ENCODE assay signal across 24 cellular contexts in the genomic region with DNA sequence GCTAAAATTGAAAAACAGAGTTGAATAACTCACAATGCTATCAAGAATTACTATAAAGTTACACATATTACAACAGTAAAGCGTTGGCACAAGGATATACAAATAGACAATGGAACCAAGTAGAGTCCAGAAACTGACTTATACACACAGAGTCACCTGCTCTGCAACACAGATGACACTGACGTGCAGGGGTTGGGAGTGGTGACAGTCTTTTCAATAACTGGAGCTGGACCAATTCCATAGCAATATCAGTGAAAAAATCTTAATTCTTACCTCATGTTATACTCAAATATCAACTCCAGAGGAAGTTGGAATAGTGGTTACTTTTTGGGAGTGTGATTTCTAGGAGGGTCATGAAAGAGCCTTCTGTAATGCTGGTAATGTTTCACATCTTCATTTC.
"Had no signal": no experiment of that assay in that cellular context is flagged by ENCODE, and none has a peak within 500 bp of the region (broad histone marks: within the 10 kb centered on the region; RNA-seq: fewer than 3 reads in every experiment).

No MANE protein-coding gene starts in this region.

- H2AFZ ChIP-seq: hepatocyte had no signal

- H3K4me2 ChIP-seq: hepatocyte had no signal

- H3K4me3 ChIP-seq: colonic mucosa, coronary artery, dorsolateral prefrontal cortex, esophagus squamous epithelium, gastrocnemius medialis, gastroesophageal sphincter, heart left ventricle, heart right ventricle, hepatocyte had no signal

- H3K4me1 ChIP-seq: colonic mucosa, esophagus squamous epithelium, foreskin keratinocyte, gastrocnemius medialis, gastroesophageal sphincter, heart left ventricle, heart right ventricle had no signal

- H3K79me2 ChIP-seq: hepatocyte had no signal

- H3K9me3 ChIP-seq: colonic mucosa, gastrocnemius medialis had no signal

- H3K27ac ChIP-seq: colonic mucosa, coronary artery, dorsolateral prefrontal cortex, epithelial cell of prostate, esophagus squamous epithelium, foreskin keratinocyte, gastrocnemius medialis, gastroesophageal sphincter, heart left ventricle, heart right ventricle, hepatocyte had no signal

- ATAC-seq: effector memory CD8-positive, alpha-beta T cell; esophagus mucosa; foreskin keratinocyte; gastrocnemius medialis; gastroesophageal sphincter; heart left ventricle; heart right ventricle had no signal

- H3K27me3 ChIP-seq: colonic mucosa, esophagus squamous epithelium, foreskin keratinocyte, gastrocnemius medialis, gastroesophageal sphincter, heart left ventricle, heart right ventricle, hepatocyte had no signal

- DNase-seq: colonic mucosa; cortex of kidney; dermis blood vessel endothelial cell; dorsolateral prefrontal cortex; effector CD4-positive, alpha-beta T cell; effector CD8-positive, alpha-beta T cell; effector memory CD4-positive, alpha-beta T cell; effector memory CD8-positive, alpha-beta T cell; endodermal cell; erythroblast; esophagus squamous epithelium; foreskin fibroblast; foreskin keratinocyte; foreskin melanocyte; gastrocnemius medialis; glutamatergic neuron; head of caudate nucleus; heart left ventricle; heart right ventricle had no signal

- H3K36me3 ChIP-seq: colonic mucosa, esophagus squamous epithelium, gastrocnemius medialis, gastroesophageal sphincter, heart left ventricle, heart right ventricle had no signal
